1 cellular context compared by ENCODE assay signal in the genomic region with DNA sequence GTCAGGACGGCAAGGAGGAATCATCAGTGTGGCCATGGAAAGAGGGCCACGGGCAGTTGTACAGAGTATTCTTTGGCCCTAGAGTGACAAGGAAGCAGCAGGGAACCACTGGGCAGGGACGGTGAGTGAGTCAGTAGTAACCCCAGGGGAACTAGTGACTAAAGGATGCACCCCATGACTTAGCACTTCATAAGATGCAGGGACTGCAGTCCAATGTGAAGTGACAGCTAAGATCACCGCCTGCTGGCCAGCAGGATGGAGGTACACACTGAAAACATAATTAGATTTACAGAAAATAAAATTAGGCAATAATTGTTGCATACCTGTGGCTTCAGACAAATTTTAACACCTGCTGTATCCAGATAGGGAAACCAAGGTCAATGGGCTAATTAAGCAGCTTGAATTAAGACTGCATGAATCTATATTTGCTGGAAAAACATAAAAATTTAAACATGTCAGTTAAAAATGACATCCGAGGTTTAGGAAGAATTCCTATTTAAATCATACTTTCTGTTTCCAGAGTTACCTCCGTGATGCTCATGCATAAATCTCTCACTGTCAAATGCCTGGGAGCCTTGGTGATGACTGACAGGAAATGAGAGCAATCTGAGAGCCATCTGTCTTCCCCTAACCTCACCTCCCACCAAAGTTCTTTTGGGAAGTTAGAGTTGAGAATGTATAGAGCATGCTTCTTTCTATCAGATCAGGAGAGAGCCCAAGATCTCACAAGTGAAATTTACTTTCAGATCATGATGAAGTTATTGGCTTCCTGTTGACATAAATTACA.
A peak's percentile ranks its signal among the peaks of the same experiment; 100 is the strongest.
TF ChIP-seq lines count a peak whose summit lies in the region.

No MANE protein-coding gene starts in this region.

TF ChIP-seq in K562, 482 proteins besides CTCF, POLR2A, EP300 and RAD21 (continued from another document):
- TF ChIP-seq, protein P1, sequence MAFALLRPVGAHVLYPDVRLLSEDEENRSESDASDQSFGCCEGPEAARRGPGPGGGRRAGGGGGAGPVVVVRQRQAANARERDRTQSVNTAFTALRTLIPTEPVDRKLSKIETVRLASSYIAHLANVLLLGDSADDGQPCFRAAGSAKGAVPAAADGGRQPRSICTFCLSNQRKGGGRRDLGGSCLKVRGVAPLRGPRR (CRISPR knock-in tag; IDR thresholded peaks at IDR 0.05): no peak
- TF ChIP-seq, protein P2, sequence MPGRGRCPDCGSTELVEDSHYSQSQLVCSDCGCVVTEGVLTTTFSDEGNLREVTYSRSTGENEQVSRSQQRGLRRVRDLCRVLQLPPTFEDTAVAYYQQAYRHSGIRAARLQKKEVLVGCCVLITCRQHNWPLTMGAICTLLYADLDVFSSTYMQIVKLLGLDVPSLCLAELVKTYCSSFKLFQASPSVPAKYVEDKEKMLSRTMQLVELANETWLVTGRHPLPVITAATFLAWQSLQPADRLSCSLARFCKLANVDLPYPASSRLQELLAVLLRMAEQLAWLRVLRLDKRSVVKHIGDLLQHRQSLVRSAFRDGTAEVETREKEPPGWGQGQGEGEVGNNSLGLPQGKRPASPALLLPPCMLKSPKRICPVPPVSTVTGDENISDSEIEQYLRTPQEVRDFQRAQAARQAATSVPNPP (IDR thresholded peaks at IDR 0.05; ENCODE audit: borderline replicate concordance, insufficient read depth, insufficient read length): no peak
- TF ChIP-seq KLF6 (CRISPR knock-in tag; IDR thresholded peaks at IDR 0.05; ENCODE audit: borderline replicate concordance) (no peak), FOSL1 (tag; conservative IDR thresholded peaks at IDR 0.05) (peak; percentile 92), XRCC5 (IDR thresholded peaks at IDR 0.05; ENCODE audit: low read depth, low read length) (no peak), CHAMP1 (IDR thresholded peaks at IDR 0.05) (no peak), ZNF707 (CRISPR knock-in tag; conservative IDR thresholded peaks at IDR 0.05) (no peak), MEIS2 (IDR thresholded peaks at IDR 0.05; ENCODE audit: partially characterized antibody) (peak; percentile 28)
